ENCODE assay signal across 35 cellular contexts in genomic region chr1:238491265-238491664, GRCh38.
"Had no signal": no experiment of that assay in that cellular context is flagged by ENCODE, and none has a peak within 500 bp of the region (broad histone marks: within the 10 kb centered on the region; RNA-seq: fewer than 3 reads in every experiment).

No MANE protein-coding gene starts in this region.

- H3K9ac ChIP-seq: KMS-11 had no signal

- DNase-seq: Karpas-422, Kasumi-1, MG63, MM.1S, MV-4-11, NCI-H1048, NCI-H1092, NCI-H1092 treated with DMSO at 0.1 percent for 48 hours, NCI-H1105, NCI-H1105 treated with DMSO at 0.1 percent for 48 hours, NCI-H1417, NCI-H1417 treated with DMSO at 0.1 percent for 48 hours, NCI-H1436, NCI-H1436 treated with DMSO at 0.1 percent for 48 hours, NCI-H146, NCI-H1694, NCI-H1694 treated with DMSO at 0.1 percent for 48 hours, NCI-H187, NCI-H187 treated with DMSO at 0.1 percent for 48 hours, NCI-H1930, NCI-H2029, NCI-H2029 treated with DMSO at 0.1 percent for 48 hours, NCI-H2081, NCI-H2081 treated with DMSO at 0.1 percent for 48 hours, NCI-H2107, NCI-H2171, NCI-H2171 treated with DMSO at 0.1 percent for 48 hours, NCI-H2227 treated with DMSO at 0.1 percent for 48 hours, NCI-H226, NCI-H345, NCI-H446, NCI-H446 treated with DMSO at 0.1 percent for 48 hours, NCI-H510A, NCI-H510A treated with DMSO at 0.1 percent for 48 hours had no signal

- H3K27ac ChIP-seq: KMS-11 had no signal

- H3K36me3 ChIP-seq: MG63 had no signal

- H3K4me2 ChIP-seq: KMS-11 had no signal

- H3K4me3 ChIP-seq: MG63 had no signal

- H3K27me3 ChIP-seq: MG63 had no signal

- H3K9me3 ChIP-seq: MG63 had no signal
